Comparison of ENCODE assay signal across 17 cellular contexts in genomic region chr12:82655751-82656150, GRCh38.
"Had no signal": no experiment of that assay in that cellular context is flagged by ENCODE, and none has a peak within 500 bp of the region (broad histone marks: within the 10 kb centered on the region; RNA-seq: fewer than 3 reads in every experiment).

No MANE protein-coding gene starts in this region.

- H3K36me3 Mint-ChIP-seq: type B pancreatic cell had no signal

- H3K4me3 ChIP-seq: coronary artery, heart left ventricle, left lung, lung, psoas muscle, uterus had no signal

- H3K27ac Mint-ChIP-seq: nephron, type B pancreatic cell had no signal

- H3K27ac ChIP-seq: coronary artery, heart left ventricle, left lung, neutrophil, psoas muscle, uterus had no signal

- H3K9me3 Mint-ChIP-seq: type B pancreatic cell had no signal

- DNase-seq: effector CD4-positive, alpha-beta T cell; heart left ventricle; hippocampal formation; left lung; mesenchymal stem cell; midbrain; psoas muscle; retina; small intestine; stimulated activated CD4-positive, alpha-beta T cell treated with anti-CD3 and anti-CD28 coated beads, Interleukin-12 subunit alpha, Interleukin-12 subunit beta, amount 100 ng/mL, for 4 hours; stimulated activated naive CD4-positive, alpha-beta T cell treated with Interleukin-2 at 50 U/mL for 16 hours; uterus had no signal

- H3K9me3 ChIP-seq: heart left ventricle, neutrophil, psoas muscle, uterus had no signal

- H3K4me1 ChIP-seq: left lung, psoas muscle, uterus had no signal

- ATAC-seq: heart left ventricle, left lung, psoas muscle had no signal

- H3K27me3 ChIP-seq: heart left ventricle, left lung, neutrophil, uterus had no signal

- H3K4me3 Mint-ChIP-seq: nephron, type B pancreatic cell had no signal

- H3K36me3 ChIP-seq: heart left ventricle, left lung, neutrophil, uterus had no signal

- H3K27me3 Mint-ChIP-seq: type B pancreatic cell had no signal
